8 cellular contexts compared by ENCODE assay signal in genomic region chr12:53380104-53380796, GRCh38. TPM values are rescaled to one million over a fixed set of nuclear protein-coding genes. Genes with fewer than 3 reads are reported as not detected.
DNase-seq lines count a peak whose midpoint lies in the region; ATAC-seq and TF ChIP-seq lines count a peak whose summit lies in the region.

Gene SP1, plus strand, starts transcription at chr12:53380176. Its CDS starts 116 bp downstream, at chr12:53380292.

- POLR2A ChIA-PET in AG04449 (lab: Yijun Ruan, JAX) = interaction anchor here (1.0 to 1.9 kb wide), 5 partner anchors 14 to 121 kb away, joined by 3 to 5 read pairs (median 4); partner anchors contain the start of genes PRR13 and TARBP2

- H3K36me3 ChIP-seq in kidney epithelial cell (ENCODE audit: control insufficient read depth, insufficient read depth, low read length) = peaks cover 3% of the 10 kb centered on the region

- CTCF ChIA-PET in AG04449 (lab: Yijun Ruan, JAX) = interaction anchor here (1.0 to 4.7 kb wide), 9 partner anchors 16 to 59 kb away, joined by 3 to 27 read pairs (median 6); partner anchors contain the start of genes AAAS and AMHR2

- peak within 1 kb of the TSS; percentile 63 for H3K4me3 ChIP-seq in AG04449 (ENCODE audit: low read depth, low read length)
- H3K4me3 ChIP-seq in kidney epithelial cell (ENCODE audit: low read depth, low read length) = peak within 1 kb of the TSS; percentile 60

- H3K27me3 ChIP-seq in kidney epithelial cell (ENCODE audit: control insufficient read depth, insufficient read depth, low read length) = no peaks in the 10 kb centered on the region

- TF ChIP-seq CTCF in AG04449 (IDR thresholded peaks at IDR 0.05; ENCODE audit: insufficient read depth, low read length, missing control alignments) (no peak), kidney epithelial cell (IDR thresholded peaks at IDR 0.05; ENCODE audit: insufficient read depth, low read length, poor library complexity, severe bottlenecking) (no peak)

- ATAC-seq in GM19035 (IDR thresholded peaks at IDR 0.05; ENCODE audit: unreplicated experiment) (peak; percentile 33), HG03342 (IDR thresholded peaks at IDR 0.05; ENCODE audit: unreplicated experiment) (peak; percentile 41)

- DNase-seq in AG04449 (ENCODE audit: low read depth, low spot score) (peak; percentile 47), NCI-H446 (lab: John Stamatoyannopoulos, UW) (peak; percentile 74 to 93), cerebellar cortex (ENCODE audit: low spot score) (peak; percentile 77), kidney epithelial cell (ENCODE audit: low read depth) (no peak)
- peak; percentile 77 for DNase-seq in activated CD4-positive, alpha-beta T cell treated with anti-CD3 and anti-CD28 coated beads for 1 hour
- peak; percentile 75 to 99 for DNase-seq in stimulated activated CD4-positive, alpha-beta T cell treated with anti-CD3 and anti-CD28 coated beads, Interleukin-1b, Interleukin-23, amount 100 ng/mL, for 1 hour (ENCODE audit: low read depth in 2 of 2)

RNA-seq across cellular contexts. Expression of gene SP1, which starts in this region (rescaled TPM):
- total RNA-seq in kidney epithelial cell = 57.3 and 63.9 TPM in 2 replicates
